Comparison of ENCODE assay signal across 8 cellular contexts in genomic region chr22:36330655-36331305, GRCh38. TPM values are rescaled to one million over a fixed set of nuclear protein-coding genes. Genes with fewer than 3 reads are reported as not detected.
DNase-seq lines count a peak whose midpoint lies in the region; ATAC-seq and TF ChIP-seq lines count a peak whose summit lies in the region.

No MANE protein-coding gene starts in this region.

- TF ChIP-seq POLR2A in GM18505 (IDR thresholded peaks at IDR 0.05; ENCODE audit: borderline replicate concordance, extremely low read depth, insufficient read depth, insufficient read length), result no peak

- peak overlapping the region; percentile 23 for H3K4me3 ChIP-seq in effector memory CD4-positive, alpha-beta T cell (ENCODE audit: insufficient read depth, low read depth, low read length, poor library complexity, severe bottlenecking)

- peak overlapping the region; percentile 98 to 100 for H3K27ac Mint-ChIP-seq in natural killer cell

- H3K9me3 ChIP-seq in ES-I3 (ENCODE audit: control insufficient read depth, insufficient read depth, low read length), result no peaks in the 10 kb centered on the region
- H3K9me3 ChIP-seq in effector memory CD4-positive, alpha-beta T cell (ENCODE audit: control insufficient read depth, low read length), result no peaks in the 10 kb centered on the region

- no peaks in the 10 kb centered on the region for H3K27me3 Mint-ChIP-seq in natural killer cell (ENCODE audit: low read depth in 2 of 2)

- intact Hi-C loops in natural killer cell (cut with micrococcal nuclease), result loop anchor here (1.0 kb wide), 1 partner anchor 56 kb away; no protein-coding TSS in a partner anchor

- H3K9ac ChIP-seq in ES-I3 (ENCODE audit: low read depth, low read length), result peak overlapping the region; percentile 7; the same call in 1 of the 2 replicates

- H3K27me3 ChIP-seq in effector memory CD4-positive, alpha-beta T cell (replicated peaks; ENCODE audit: control insufficient read depth, insufficient read depth, low read length, poor library complexity, severe bottlenecking), result no peaks in the 10 kb centered on the region

- H3K36me3 Mint-ChIP-seq in natural killer cell, result no peaks in the 10 kb centered on the region

- DNase-seq in RWPE1 (ENCODE audit: low spot score) (no peak), natural killer cell (peak; percentile 34), NCI-H146 treated with DMSO at 0.1 percent for 48 hours (lab: John Stamatoyannopoulos, UW; ENCODE audit: unreplicated experiment) (no peak)
- DNase-seq in effector memory CD4-positive, alpha-beta T cell, result peak; percentile 20 to 40 (median 22)
- DNase-seq in central memory CD4-positive, alpha-beta T cell, result no peak

- peaks cover 91 to 92% of the 10 kb centered on the region in 2 donors for H3K4me1 Mint-ChIP-seq in natural killer cell

- H3K4me1 ChIP-seq in ES-I3 (ENCODE audit: insufficient read depth, low read length), result peaks cover 54% of the 10 kb centered on the region
- peaks cover 76% of the 10 kb centered on the region for H3K4me1 ChIP-seq in effector memory CD4-positive, alpha-beta T cell (ENCODE audit: control insufficient read depth, insufficient read depth, low read length, poor library complexity, severe bottlenecking)

- CTCF ChIA-PET in RWPE1 (lab: Yijun Ruan, JAX), result no interaction called here

- H3K9me3 Mint-ChIP-seq in natural killer cell, result no peaks in the 10 kb centered on the region

- POLR2A ChIA-PET in RWPE1 (lab: Yijun Ruan, JAX; ENCODE audit: low non-redundant PET), result no interaction called here

- no peak for ATAC-seq in natural killer cell
- ATAC-seq in GM18505 (IDR thresholded peaks at IDR 0.05; ENCODE audit: unreplicated experiment), result no peak
- no peak for ATAC-seq in GM21447 (IDR thresholded peaks at IDR 0.05; ENCODE audit: unreplicated experiment)

- peaks cover 37% of the 10 kb centered on the region for H3K36me3 ChIP-seq in ES-I3 (ENCODE audit: insufficient read depth, low read length)
- H3K36me3 ChIP-seq in effector memory CD4-positive, alpha-beta T cell (ENCODE audit: control insufficient read depth, insufficient read depth, low read length), result peaks cover 36% of the 10 kb centered on the region

- H3K4me3 Mint-ChIP-seq in natural killer cell, result peak overlapping the region; percentile 91

- TF ChIP-seq CTCF in RWPE1 (conservative IDR thresholded peaks at IDR 0.05; ENCODE audit: low read depth) (no peak), natural killer cell (IDR thresholded peaks at IDR 0.05) (no peak)

- peak overlapping the region; percentile 100 for H3K27ac ChIP-seq in RWPE1
- peak overlapping the region; percentile 79 for H3K27ac ChIP-seq in effector memory CD4-positive, alpha-beta T cell (ENCODE audit: insufficient read depth, low read length, poor library complexity, severe bottlenecking)

RNA-seq across cellular contexts. Expression of gene MYH9, which starts 57.0 kb away (rescaled TPM):
- total RNA-seq in natural killer cell, result 1,000 to 10,000 TPM in 1 of 3 donors, 100 to 1,000 TPM in 2; 803 to 1,038 (median 808) TPM

Comparison
In these comparisons a context has a peak if more than half of its experiments do, and no peak if none do; other contexts are left out.
1. DNase-seq: peak in effector memory CD4-positive, alpha-beta T cell (3 of 3) and natural killer cell (single experiment); none in RWPE1 (single experiment), NCI-H146 treated with DMSO at 0.1 percent for 48 hours (single experiment) and central memory CD4-positive, alpha-beta T cell (single experiment).